ENCODE assay signal across 16 cellular contexts in genomic region chr15:57961919-57962318, GRCh38.
A peak's percentile ranks its signal among the peaks of the same experiment; 100 is the strongest.
DNase-seq lines count a peak whose midpoint lies in the region; ATAC-seq and TF ChIP-seq lines count a peak whose summit lies in the region.
"Had no signal": no experiment of that assay in that cellular context is flagged by ENCODE, and none has a peak within 500 bp of the region (broad histone marks: within the 10 kb centered on the region; RNA-seq: fewer than 3 reads in every experiment).

No MANE protein-coding gene starts in this region.

- no peak overlapping the region for H2AFZ ChIP-seq in neural progenitor cell (replicated peaks)

- H3K9me3 Mint-ChIP-seq in nephron (no peaks in the 10 kb centered on the region), neural progenitor cell (no peaks in the 10 kb centered on the region)
- H3K9me3 Mint-ChIP-seq: CD8-positive, alpha-beta T cell had no signal

- no peak overlapping the region for H3K4me3 ChIP-seq in left ventricle myocardium inferior
- H3K4me3 ChIP-seq in right cardiac atrium (ENCODE audit: low read length), result no peak overlapping the region
- H3K4me3 ChIP-seq in right atrium auricular region, result no peak overlapping the region
- H3K4me3 ChIP-seq in neural progenitor cell, result no peak overlapping the region
- H3K4me3 ChIP-seq: BLaER1 treated with 17β-estradiol and CSF1 and Interleukin-3, amounts not matched to agents 10 nM and 100 nM; HAP-1 had no signal

- H3F3A ChIP-seq in neural progenitor cell (ENCODE audit: low read depth), result no peaks in the 10 kb centered on the region

- H3K79me2 ChIP-seq in neural progenitor cell (ENCODE audit: low read depth), result no peaks in the 10 kb centered on the region

- H3K4me1 Mint-ChIP-seq in nephron, result peaks cover 16% of the 10 kb centered on the region
- H3K4me1 Mint-ChIP-seq in neural progenitor cell, result peaks cover 3% of the 10 kb centered on the region
- H3K4me1 Mint-ChIP-seq: B cell had no signal

- no peaks in the 10 kb centered on the region for H3K9me3 ChIP-seq in left ventricle myocardium inferior (replicated peaks)
- no peaks in the 10 kb centered on the region for H3K9me3 ChIP-seq in right cardiac atrium (ENCODE audit: control insufficient read depth, low read length)
- H3K9me3 ChIP-seq in right atrium auricular region, result no peaks in the 10 kb centered on the region
- no peaks in the 10 kb centered on the region for H3K9me3 ChIP-seq in neural progenitor cell (ENCODE audit: low read depth)
- H3K9me3 ChIP-seq: BLaER1 treated with 17β-estradiol and CSF1 and Interleukin-3, amounts not matched to agents 10 nM and 100 nM; HAP-1 had no signal

- H3K36me3 Mint-ChIP-seq in nephron (ENCODE audit: low read depth), result peaks cover 72% of the 10 kb centered on the region
- no peaks in the 10 kb centered on the region for H3K36me3 Mint-ChIP-seq in neural progenitor cell
- H3K36me3 Mint-ChIP-seq: CD8-positive, alpha-beta T cell had no signal

- no peak overlapping the region for H3K4me2 ChIP-seq in neural progenitor cell
- H3K4me2 ChIP-seq: BLaER1 treated with 17β-estradiol and CSF1 and Interleukin-3, amounts not matched to agents 10 nM and 100 nM had no signal

- H3K4me1 ChIP-seq in left ventricle myocardium inferior, result peaks cover 11% of the 10 kb centered on the region
- H3K4me1 ChIP-seq in right cardiac atrium (ENCODE audit: control insufficient read depth, insufficient read depth, low read length), result peaks cover 4% of the 10 kb centered on the region
- H3K4me1 ChIP-seq in right atrium auricular region, result peaks cover 0 to 3% of the 10 kb centered on the region in 2 donors
- no peaks in the 10 kb centered on the region for H3K4me1 ChIP-seq in neural progenitor cell
- H3K4me1 ChIP-seq: HAP-1 had no signal

- H3K36me3 ChIP-seq in left ventricle myocardium inferior (no peaks in the 10 kb centered on the region), right atrium auricular region (no peaks in the 10 kb centered on the region), neural progenitor cell (no peaks in the 10 kb centered on the region)
- H3K36me3 ChIP-seq: BLaER1 treated with 17β-estradiol and CSF1 and Interleukin-3, amounts not matched to agents 10 nM and 100 nM; HAP-1 had no signal

- WGBS in right cardiac atrium, result 45% methylated on average over 4 of the region's 4 CpGs

- no peaks in the 10 kb centered on the region for H4K20me1 ChIP-seq in neural progenitor cell (ENCODE audit: low read depth)
- H4K20me1 ChIP-seq: BLaER1 treated with 17β-estradiol and CSF1 and Interleukin-3, amounts not matched to agents 10 nM and 100 nM had no signal

- peak; percentile 51 for ATAC-seq in Right ventricle myocardium superior (ENCODE audit: poor library complexity)
- ATAC-seq in right cardiac atrium, result peak; percentile 39 to 52
- ATAC-seq: CD8-positive, alpha-beta T cell; HepG2 had no signal

- H3K4me3 Mint-ChIP-seq in nephron (no peak overlapping the region), neural progenitor cell (no peak overlapping the region)
- H3K4me3 Mint-ChIP-seq: B cell; CD8-positive, alpha-beta T cell had no signal

- H3K27ac Mint-ChIP-seq in nephron, result peak overlapping the region in 2 of 3 experiments; percentile 23 to 68
- no peak overlapping the region for H3K27ac Mint-ChIP-seq in neural progenitor cell
- H3K27ac Mint-ChIP-seq: B cell; CD8-positive, alpha-beta T cell had no signal

- DNase-seq in Right ventricle myocardium superior (no peak), left ventricle myocardium inferior (no peak), right cardiac atrium (peak in 1 of 3 donors; percentile 76), right atrium auricular region (ENCODE audit: low spot score) (no peak), ACHN (no peak), neural progenitor cell (ENCODE audit: low spot score) (no peak)
- DNase-seq: 8988T; Calu3; CD8-positive, alpha-beta T cell; DMS79 treated with DMSO at 0.1 percent for 48 hours; GF-D8 had no signal

- H3K27me3 Mint-ChIP-seq in nephron (ENCODE audit: low read depth) (no peaks in the 10 kb centered on the region), neural progenitor cell (ENCODE audit: insufficient read depth, low read depth) (no peaks in the 10 kb centered on the region)

- H3K27ac ChIP-seq in left ventricle myocardium inferior (replicated peaks), result no peak overlapping the region
- H3K27ac ChIP-seq in right cardiac atrium (ENCODE audit: low read length), result no peak overlapping the region
- no peak overlapping the region for H3K27ac ChIP-seq in right atrium auricular region
- no peak overlapping the region for H3K27ac ChIP-seq in neural progenitor cell
- H3K27ac ChIP-seq: BLaER1 treated with 17β-estradiol and CSF1 and Interleukin-3, amounts not matched to agents 10 nM and 100 nM had no signal

- H3K27me3 ChIP-seq in left ventricle myocardium inferior (ENCODE audit: low read depth) (no peaks in the 10 kb centered on the region), right cardiac atrium (ENCODE audit: control insufficient read depth, insufficient read depth) (no peaks in the 10 kb centered on the region), right atrium auricular region (no peaks in the 10 kb centered on the region), neural progenitor cell (no peaks in the 10 kb centered on the region)
- H3K27me3 ChIP-seq: BLaER1 treated with 17β-estradiol and CSF1 and Interleukin-3, amounts not matched to agents 10 nM and 100 nM had no signal

- intact Hi-C loops in Right ventricle myocardium superior (cut with DNase I) (no loop called here), left ventricle myocardium inferior (cut with micrococcal nuclease) (no loop called here), right cardiac atrium (cut with DNase I) (no loop called here)

- no peak overlapping the region for H3K9ac ChIP-seq in neural progenitor cell
- H3K9ac ChIP-seq: BLaER1 treated with 17β-estradiol and CSF1 and Interleukin-3, amounts not matched to agents 10 nM and 100 nM had no signal

- in situ Hi-C loops in ACHN (cut with HindIII; ENCODE audit: low pct_ligation_motif_present, low pct_unique_long_range_greater_than_20kb, low sequenced_read_pairs), result no loop called here

- TF ChIP-seq CTCF in left ventricle myocardium inferior (IDR thresholded peaks at IDR 0.05; ENCODE audit: borderline replicate concordance) (no peak), right atrium auricular region (IDR thresholded peaks at IDR 0.05) (no peak), nephron (IDR thresholded peaks at IDR 0.05; ENCODE audit: unreplicated experiment in 3 of 3) (no peak), neural progenitor cell (IDR thresholded peaks at IDR 0.05) (no peak)
